Comparison of ENCODE assay signal across 16 cellular contexts in genomic region chr1:168693197-168693871, GRCh38. TPM values are rescaled to one million over a fixed set of nuclear protein-coding genes. Genes with fewer than 3 reads are reported as not detected.
DNase-seq lines count a peak whose midpoint lies in the region; ATAC-seq and TF ChIP-seq lines count a peak whose summit lies in the region.
"Had no signal": no experiment of that assay in that cellular context is flagged by ENCODE, and none has a peak within 500 bp of the region (broad histone marks: within the 10 kb centered on the region; RNA-seq: fewer than 3 reads in every experiment).

No MANE protein-coding gene starts in this region.

- no peak for TF ChIP-seq POLR2A in right lobe of liver (IDR thresholded peaks at IDR 0.05)

- H2AFZ ChIP-seq in PC-9, result no peak overlapping the region

- no peaks in the 10 kb centered on the region for H4K20me1 ChIP-seq in PC-9 (ENCODE audit: insufficient read depth)

- H3K27me3 ChIP-seq in colonic mucosa, result no peaks in the 10 kb centered on the region
- no peaks in the 10 kb centered on the region for H3K27me3 ChIP-seq in right lobe of liver
- no peaks in the 10 kb centered on the region for H3K27me3 ChIP-seq in rectal smooth muscle tissue (ENCODE audit: control insufficient read depth, insufficient read depth, low read length)
- no peaks in the 10 kb centered on the region for H3K27me3 ChIP-seq in PC-9 (ENCODE audit: insufficient read depth, low read depth)

- H3K27ac ChIP-seq in colonic mucosa, result peak overlapping the region; percentile 10
- peak overlapping the region in 1 of 3 donors; percentile 30 for H3K27ac ChIP-seq in right lobe of liver
- peak overlapping the region; percentile 43 for H3K27ac ChIP-seq in rectal smooth muscle tissue (ENCODE audit: low read depth, low read length)
- H3K27ac ChIP-seq in PC-9, result no peak overlapping the region

- H3K9ac ChIP-seq in colonic mucosa (ENCODE audit: low read depth in 2 of 2, low read length in 2 of 2) (peak overlapping the region in 1 of 2 donors; percentile 38), rectal smooth muscle tissue (ENCODE audit: low read length) (no peak overlapping the region)

- H3F3A ChIP-seq in PC-9 (ENCODE audit: insufficient read depth, low read depth), result no peaks in the 10 kb centered on the region

- H3K9me3 ChIP-seq in colonic mucosa (no peaks in the 10 kb centered on the region), right lobe of liver (no peaks in the 10 kb centered on the region), PC-9 (ENCODE audit: insufficient read depth, low read depth) (no peaks in the 10 kb centered on the region; the same call in 1 of the 2 replicates)

- H3K9me2 ChIP-seq in PC-9 (ENCODE audit: insufficient read depth), result no peaks in the 10 kb centered on the region

- peak; percentile 79 to 90 (median 86) for ATAC-seq in right lobe of liver
- ATAC-seq in naive thymus-derived CD8-positive, alpha-beta T cell, result no peak

- peaks cover 0 to 3% (median 0%) of the 10 kb centered on the region in 5 donors for H3K27me3 Mint-ChIP-seq in naive thymus-derived CD8-positive, alpha-beta T cell
- H3K27me3 Mint-ChIP-seq in type B pancreatic cell, result no peaks in the 10 kb centered on the region

- H3K4me3 ChIP-seq in colonic mucosa (no peak overlapping the region), right lobe of liver (no peak overlapping the region), rectal smooth muscle tissue (ENCODE audit: low read length) (no peak overlapping the region), PC-9 (no peak overlapping the region)

- H3K4me1 Mint-ChIP-seq in naive thymus-derived CD8-positive, alpha-beta T cell, result no peaks in the 10 kb centered on the region
- H3K4me1 Mint-ChIP-seq in type B pancreatic cell (ENCODE audit: unreplicated experiment), result peaks cover 29% of the 10 kb centered on the region

- H3K27ac Mint-ChIP-seq in naive thymus-derived CD8-positive, alpha-beta T cell, result no peak overlapping the region
- no peak overlapping the region for H3K27ac Mint-ChIP-seq in type B pancreatic cell
- H3K27ac Mint-ChIP-seq: IgD-negative memory B cell had no signal

- no peak overlapping the region for H3K4me2 ChIP-seq in PC-9

- intact Hi-C loops in colonic mucosa (cut with DNase I) (no loop called here), right lobe of liver (cut with DNase I) (no loop called here), PC-9 (cut with micrococcal nuclease; ENCODE audit: unreplicated experiment) (no loop called here)

- POLR2A ChIA-PET in naive thymus-derived CD8-positive, alpha-beta T cell (lab: Charles Lee), result no interaction called here
- POLR2A ChIA-PET in PC-9 (lab: Charles Lee; ENCODE audit: unreplicated experiment), result no interaction called here

- CTCF ChIA-PET in PC-9 (lab: Charles Lee), result no interaction called here

- DNase-seq in Caki2 (ENCODE audit: low read depth) (peak; percentile 45), colonic mucosa (peak; percentile 76), right lobe of liver (peak in 2 of 3 donors; percentile 23 to 57), PC-9 (no peak), type B pancreatic cell (ENCODE audit: extremely low spot score, unreplicated experiment) (no peak)
- DNase-seq in naive thymus-derived CD8-positive, alpha-beta T cell, result no peak
- no peak for DNase-seq in activated naive CD4-positive, alpha-beta T cell treated with Interleukin-2 at 50 U/mL for 16 hours
- DNase-seq: C1 segment of cervical spinal cord, DMS53, HCEC 1CT, NCI-H1436, NCI-H2081, NCI-H526 had no signal

- H3K4me3 Mint-ChIP-seq in naive thymus-derived CD8-positive, alpha-beta T cell, result no peak overlapping the region
- H3K4me3 Mint-ChIP-seq in type B pancreatic cell, result no peak overlapping the region
- H3K4me3 Mint-ChIP-seq: IgD-negative memory B cell had no signal

- TF ChIP-seq CTCF in colonic mucosa (IDR thresholded peaks at IDR 0.05), result no peak
- TF ChIP-seq CTCF in right lobe of liver (IDR thresholded peaks at IDR 0.05), result no peak
- TF ChIP-seq CTCF in PC-9 (conservative IDR thresholded peaks at IDR 0.05), result no peak
- no peak for TF ChIP-seq CTCF in type B pancreatic cell (conservative IDR thresholded peaks at IDR 0.05)

- no peaks in the 10 kb centered on the region for H3K36me3 Mint-ChIP-seq in naive thymus-derived CD8-positive, alpha-beta T cell
- no peaks in the 10 kb centered on the region for H3K36me3 Mint-ChIP-seq in type B pancreatic cell
- H3K36me3 Mint-ChIP-seq: IgD-negative memory B cell had no signal

- H3K9me3 Mint-ChIP-seq in naive thymus-derived CD8-positive, alpha-beta T cell, result no peaks in the 10 kb centered on the region
- H3K9me3 Mint-ChIP-seq in type B pancreatic cell, result no peaks in the 10 kb centered on the region

- 34% methylated on average over 8 of the region's 8 CpGs for WGBS in right lobe of liver (ENCODE audit: insufficient coverage, low coverage, low lambda C conversion rate, missing lambda C conversion rate)

- H3K79me2 ChIP-seq in PC-9 (ENCODE audit: low read depth), result no peaks in the 10 kb centered on the region

- H3K36me3 ChIP-seq in colonic mucosa, result no peaks in the 10 kb centered on the region
- no peaks in the 10 kb centered on the region for H3K36me3 ChIP-seq in right lobe of liver
- H3K36me3 ChIP-seq in rectal smooth muscle tissue (ENCODE audit: control insufficient read depth, insufficient read depth, low read length), result no peaks in the 10 kb centered on the region
- no peaks in the 10 kb centered on the region for H3K36me3 ChIP-seq in PC-9 (ENCODE audit: low read depth)

- no peaks in the 10 kb centered on the region for H3K4me1 ChIP-seq in colonic mucosa
- H3K4me1 ChIP-seq in right lobe of liver, result peaks cover 0 to 23% (median 4%) of the 10 kb centered on the region in 4 donors
- peaks cover 17% of the 10 kb centered on the region for H3K4me1 ChIP-seq in rectal smooth muscle tissue (ENCODE audit: control insufficient read depth, insufficient read depth, low read length)
- H3K4me1 ChIP-seq in PC-9 (replicated peaks; ENCODE audit: insufficient read depth), result no peaks in the 10 kb centered on the region

- no TSS peak for BruUV-seq in PC-9 (replicated peaks; lab: Mats Ljungman, UMichigan)

- in situ Hi-C loops in Caki2 (cut with HindIII; ENCODE audit: low pct_unique_long_range_greater_than_20kb, low sequenced_read_pairs), result no loop called here

RNA-seq across cellular contexts. Expression of gene DPT, which starts 35.7 kb away (rescaled TPM):
- not detected in 2 replicates for total RNA-seq in Caki2 (2014; rRNA removed; shearing (Covaris generic); ENCODE audit: low replicate concordance)
- total RNA-seq in colonic mucosa (10 to 100 TPM in 1 of 2 donors, 1 to 10 TPM in 1; 1.2 to 16.2 TPM), right lobe of liver (1 to 10 TPM in 5 of 6 experiments, under 1 TPM in 1; 0.88 to 3.0 (median 1.9) TPM), PC-9 (2021) (not detected in 2 replicates), type B pancreatic cell (ENCODE audit: low replicate concordance) (0.22 TPM in 1 of 2 replicates, not detected in the other)
- total RNA-seq in naive thymus-derived CD8-positive, alpha-beta T cell, result not detected
- not detected for polyA plus RNA-seq in naive thymus-derived CD8-positive, alpha-beta T cell
- total RNA-seq: OCI-LY7 had no signal
- polyA plus RNA-seq: IgD-negative memory B cell had no signal

Comparison
In these comparisons a context has a peak if more than half of its experiments do, and no peak if none do; other contexts are left out.
1. DNase-seq: peak in Caki2 (single experiment), colonic mucosa (single experiment) and right lobe of liver (2 of 3); none in naive thymus-derived CD8-positive, alpha-beta T cell (0 of 10), activated naive CD4-positive, alpha-beta T cell treated with Interleukin-2 at 50 U/mL for 16 hours (single experiment), PC-9 (0 of 2) and type B pancreatic cell (single experiment).
2. ATAC-seq: peak in right lobe of liver (4 of 4); none in naive thymus-derived CD8-positive, alpha-beta T cell (0 of 2).